ENCODE assay signal across 8 cellular contexts in genomic region chr16:80526418-80527061, GRCh38. TPM values are rescaled to one million over a fixed set of nuclear protein-coding genes. Genes with fewer than 3 reads are reported as not detected.
DNase-seq lines count a peak whose midpoint lies in the region; ATAC-seq and TF ChIP-seq lines count a peak whose summit lies in the region.

No MANE protein-coding gene starts in this region.

- DNase-seq in NCI-H524 (lab: John Stamatoyannopoulos, UW) (peak; percentile 69 to 78), NCI-H524 treated with DMSO at 0.1 percent for 48 hours (lab: John Stamatoyannopoulos, UW) (no peak), NOMO-1 treated with DMSO at 0.1 percent for 48 hours (lab: John Stamatoyannopoulos, UW; ENCODE audit: unreplicated experiment) (peak; percentile 57), activated T-cell treated with anti-CD3 and anti-CD28 coated beads for 1 hour (ENCODE audit: low read depth) (peak; percentile 46), neuronal stem cell (ENCODE audit: low spot score) (peak; percentile 67), upper lobe of right lung (no peak)

- no peak overlapping the region for H4K91ac ChIP-seq in neuronal stem cell (ENCODE audit: low read depth, low read length, poor library complexity)

- H2BK5ac ChIP-seq in neuronal stem cell (ENCODE audit: low read length): no peak overlapping the region

- no peaks in the 10 kb centered on the region for H3K27me3 ChIP-seq in neuronal stem cell (ENCODE audit: control insufficient read depth in 3 of 3, insufficient read depth in 3 of 3, low read depth in 1 of 3, low read length in 3 of 3)
- no peaks in the 10 kb centered on the region for H3K27me3 ChIP-seq in upper lobe of right lung

- H3K23ac ChIP-seq in neuronal stem cell (ENCODE audit: low read depth, low read length, poor library complexity): no peak overlapping the region

- H3K9me3 ChIP-seq in neuronal stem cell (replicated peaks in 1 of 2; ENCODE audit: control insufficient read depth in 2 of 2, insufficient read depth in 1 of 2, low read depth in 1 of 2, low read length in 2 of 2): no peaks in the 10 kb centered on the region
- H3K9me3 ChIP-seq in upper lobe of right lung: no peaks in the 10 kb centered on the region

- H3K27ac ChIP-seq in neuronal stem cell (replicated peaks; ENCODE audit: low read length) (no peak overlapping the region), upper lobe of right lung (no peak overlapping the region)

- no peak overlapping the region for H3K4me2 ChIP-seq in neuronal stem cell (ENCODE audit: insufficient read depth, low read length, poor library complexity, severe bottlenecking)

- no peak overlapping the region for H3K4ac ChIP-seq in neuronal stem cell (ENCODE audit: low read length)

- no peak overlapping the region for H2BK12ac ChIP-seq in neuronal stem cell (ENCODE audit: low read length)

- no peak overlapping the region for H2BK15ac ChIP-seq in neuronal stem cell (ENCODE audit: low read length)

- no peak overlapping the region for H3K14ac ChIP-seq in neuronal stem cell (ENCODE audit: low read length)

- no CpG with 5 or more reads among the region's 6 CpGs for WGBS in neuronal stem cell (ENCODE audit: extremely low coverage in 2 of 2, insufficient read length in 2 of 2, insufficient replicate concordance in 1 of 2), 2 donors

- H3K36me3 ChIP-seq in neuronal stem cell (replicated peaks in 1 of 2; ENCODE audit: control insufficient read depth in 2 of 2, insufficient read depth in 2 of 2, low read length in 2 of 2): no peaks in the 10 kb centered on the region
- no peaks in the 10 kb centered on the region for H3K36me3 ChIP-seq in upper lobe of right lung

- H3K18ac ChIP-seq in neuronal stem cell (ENCODE audit: low read length): no peak overlapping the region

- H3K4me1 ChIP-seq in neuronal stem cell (ENCODE audit: control insufficient read depth in 2 of 2, insufficient read depth in 1 of 2, low read depth in 1 of 2, low read length in 2 of 2) (no peaks in the 10 kb centered on the region), upper lobe of right lung (no peaks in the 10 kb centered on the region)

- no peak overlapping the region for H2AFZ ChIP-seq in neuronal stem cell (ENCODE audit: low read length)

- peak; percentile 60 for ATAC-seq in HG02884 (IDR thresholded peaks at IDR 0.05; ENCODE audit: unreplicated experiment)
- peak; percentile 68 for ATAC-seq in esophagus mucosa
- ATAC-seq in upper lobe of right lung: peak; percentile 89

- TF ChIP-seq CTCF in upper lobe of right lung (IDR thresholded peaks at IDR 0.05): peak; percentile 90

- no peak overlapping the region for H3K9ac ChIP-seq in neuronal stem cell (ENCODE audit: low read depth, low read length, poor library complexity)

- no peak overlapping the region for H2AK5ac ChIP-seq in neuronal stem cell (ENCODE audit: low read depth, low read length)

- no peak overlapping the region for H2BK120ac ChIP-seq in neuronal stem cell (ENCODE audit: low read depth, low read length)

- intact Hi-C loops in upper lobe of right lung (cut with DNase I): no loop called here

- no peaks in the 10 kb centered on the region for H3K79me1 ChIP-seq in neuronal stem cell (ENCODE audit: low read depth, low read length)

- H4K8ac ChIP-seq in neuronal stem cell (ENCODE audit: low read depth, low read length): no peak overlapping the region

- H3K4me3 ChIP-seq in neuronal stem cell (ENCODE audit: low read length in 2 of 2): no peak overlapping the region
- no peak overlapping the region for H3K4me3 ChIP-seq in upper lobe of right lung

RNA-seq across cellular contexts. Expression of gene DYNLRB2, which starts 14.3 kb away (rescaled TPM):
- total RNA-seq in esophagus mucosa (not detected), upper lobe of right lung (not detected)
- polyA plus RNA-seq in neuronal stem cell (2013, experiment 1 of 2): 0.59 TPM
- 0.75 TPM for polyA plus RNA-seq in neuronal stem cell (2013, experiment 2 of 2)

Comparison
In these comparisons a context has a peak if more than half of its experiments do, and no peak if none do; other contexts are left out.
1. DNase-seq: peak in NCI-H524 (2 of 2), NOMO-1 treated with DMSO at 0.1 percent for 48 hours (single experiment), activated T-cell treated with anti-CD3 and anti-CD28 coated beads for 1 hour (single experiment) and neuronal stem cell (single experiment); none in NCI-H524 treated with DMSO at 0.1 percent for 48 hours (single experiment) and upper lobe of right lung (single experiment).
2. Peak in every context shown above with its lines, with median percentiles within 50 percentile points of each other: ATAC-seq.